In genomic region chr16:19372541-19372940, GRCh38 we compare ENCODE assay signal across 10 cellular contexts. TPM values are rescaled to one million over a fixed set of nuclear protein-coding genes. Genes with fewer than 3 reads are reported as not detected.
"Had no signal": no experiment of that assay in that cellular context is flagged by ENCODE, and none has a peak within 500 bp of the region (broad histone marks: within the 10 kb centered on the region; RNA-seq: fewer than 3 reads in every experiment).

No MANE protein-coding gene starts in this region.

RNA-seq across cellular contexts. Expression of gene TMC5, which starts 45.1 kb away (rescaled TPM):
- total RNA-seq: activated naive CD4-positive, alpha-beta T cell treated with anti-CD3 and anti-CD28 coated beads for 36 hours; activated naive CD4-positive, alpha-beta T cell treated with anti-CD3 and anti-CD28 coated beads, Interleukin-2, amount 50 U/mL, for 72 hours; activated naive CD8-positive, alpha-beta T cell treated with anti-CD3 and anti-CD28 coated beads for 36 hours; activated naive CD8-positive, alpha-beta T cell treated with anti-CD3 and anti-CD28 coated beads, Interleukin-2, amount 10 ng/mL, durations not matched to agents 7 days and 5 days; activated T-cell treated with anti-CD3 and anti-CD28 coated beads, Interleukin-2, amount 50 U/mL, for 72 hours; activated T-helper 2 cell treated with anti-CD3 and anti-CD28 coated beads, Interferon-gamma antibody, Interleukin-2, Interleukin-4, amounts not matched to agents 10 μg/mL and 5 μg/mL and 100 μg/mL, durations not matched to agents 14 hours and 24 hours and 36 hours; ascending aorta; cardiac septum; chondrocyte had no signal
- polyA plus RNA-seq: cardiac muscle cell had no signal
